In the genomic region with DNA sequence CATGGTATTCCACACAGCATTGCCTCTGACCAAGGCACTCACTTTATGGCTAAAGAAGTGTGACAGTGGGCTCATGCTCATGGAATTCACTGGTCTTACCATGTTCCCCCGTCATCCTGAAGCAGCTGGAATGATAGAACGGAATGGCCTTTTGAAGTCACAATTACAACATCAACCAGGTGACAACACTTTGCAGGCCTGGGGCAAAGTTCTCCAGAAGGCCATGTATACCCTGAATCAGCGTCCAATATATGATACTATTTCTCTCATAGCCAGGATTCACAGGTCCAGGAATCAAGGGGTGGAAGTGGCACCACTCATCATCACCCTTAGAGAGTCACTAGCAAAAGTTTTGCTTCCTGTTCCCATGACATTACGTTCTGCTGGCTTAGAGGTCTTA, we compare ENCODE assay signal across 7 cellular contexts. TPM values are rescaled to one million over a fixed set of nuclear protein-coding genes. Genes with fewer than 3 reads are reported as not detected.
A peak's percentile ranks its signal among the peaks of the same experiment; 100 is the strongest.
DNase-seq lines count a peak whose midpoint lies in the region; ATAC-seq, FAIRE-seq and TF ChIP-seq lines count a peak whose summit lies in the region.
"Not testable (repeated sequence)": the region's sequence is repeated elsewhere in the genome, so short reads cannot be mapped to it uniquely, and the experiment has no call there.

No MANE protein-coding gene starts in this region.

- not testable (repeated sequence) for TF ChIP-seq POLR2A in HepG2 (IDR thresholded peaks at IDR 0.05; ENCODE audit: insufficient read depth in 1 of 2, low read depth in 2 of 2, low read length in 2 of 2)
- TF ChIP-seq POLR2A in right lobe of liver (IDR thresholded peaks at IDR 0.05) = peak; percentile 18

- POLR2A ChIA-PET in HepG2 (lab: Yijun Ruan, JAX) = not testable (repeated sequence)

- not testable (repeated sequence) for H3K9me3 Mint-ChIP-seq in activated CD4-positive, alpha-beta T cell treated with anti-CD3 and anti-CD28 coated beads, Interleukin-2, amount 10 ng/mL, durations not matched to agents 24 days and 14 days

- WGBS in hepatocyte (ENCODE audit: low lambda C conversion rate, missing lambda C conversion rate) = 92% methylated on average over 4 of the region's 4 CpGs
- 49% methylated on average over 4 of the region's 4 CpGs for WGBS in HepG2 (ENCODE audit: low lambda C conversion rate)
- WGBS in right lobe of liver (ENCODE audit: insufficient coverage, low coverage, low lambda C conversion rate, missing lambda C conversion rate) = 26% methylated on average over 2 of the region's 4 CpGs
- WGBS in small intestine, 3 donors = 69 to 90% (median 69%) methylated on average over 4 of the region's 4 CpGs

- not testable (repeated sequence) for H3K27ac Mint-ChIP-seq in activated CD4-positive, alpha-beta T cell treated with anti-CD3 and anti-CD28 coated beads, Interleukin-2, amount 10 ng/mL, durations not matched to agents 24 days and 14 days

- in situ Hi-C loops in HepG2 (cut with HindIII; ENCODE audit: extremely low pct_ligation_motif_present, low pct_unique_long_range_greater_than_20kb) = not testable (repeated sequence)

- TF ChIP-seq EP300 in HepG2 (IDR thresholded peaks at IDR 0.05; ENCODE audit: low read depth in 2 of 2, low read length in 2 of 2); HepG2 (CRISPR knock-in tag; IDR thresholded peaks at IDR 0.05; ENCODE audit: borderline replicate concordance): not testable (repeated sequence)

- DNase-seq in CD1c-positive myeloid dendritic cell (ENCODE audit: extremely low spot score) = peak; percentile 8
- peak; percentile 72 for DNase-seq in MV-4-11 (lab: John Stamatoyannopoulos, UW)
- DNase-seq in activated CD4-positive, alpha-beta T cell treated with anti-CD3 and anti-CD28 coated beads, Interleukin-2, amount 10 ng/mL, durations not matched to agents 24 days and 14 days = peak; percentile 50
- peak; percentile 16 for DNase-seq in hepatocyte (ENCODE audit: low spot score)
- peak; percentile 52 for DNase-seq in HepG2 (ENCODE audit: low spot score)
- DNase-seq in right lobe of liver = not testable (repeated sequence)
- DNase-seq in small intestine = peak; percentile 19

- not testable (repeated sequence) for BruUV-seq in HepG2 (replicated peaks; lab: Mats Ljungman, UMichigan)

- peak overlapping the region; percentile 25 for H3K27ac ChIP-seq in hepatocyte
- not testable (repeated sequence) for H3K27ac ChIP-seq in HepG2 (ENCODE audit: extremely low read length, insufficient read depth, low read length); small intestine (ENCODE audit: low read depth in 1 of 2, low read length in 1 of 2)
- peak overlapping the region in 1 of 3 donors; percentile 53 for H3K27ac ChIP-seq in right lobe of liver

- not testable (repeated sequence) for H3K4me1 ChIP-seq in hepatocyte (ENCODE audit: insufficient read depth); small intestine (ENCODE audit: control insufficient read depth in 2 of 2, insufficient read depth in 1 of 2, low read depth in 1 of 2, low read length in 1 of 2)
- peaks cover 33% of the 10 kb centered on the region for H3K4me1 ChIP-seq in HepG2 (ENCODE audit: insufficient read depth, low read length)
- H3K4me1 ChIP-seq in right lobe of liver = peaks cover 0 to 16% (median 0%) of the 10 kb centered on the region in 4 donors

- intact Hi-C loops in activated CD4-positive, alpha-beta T cell treated with anti-CD3 and anti-CD28 coated beads, Interleukin-2, amount 10 ng/mL, durations not matched to agents 24 days and 14 days (cut with micrococcal nuclease); HepG2 (cut with micrococcal nuclease; ENCODE audit: unreplicated experiment); right lobe of liver (cut with DNase I): not testable (repeated sequence)

- not testable (repeated sequence) for H3K4me3 ChIP-seq in hepatocyte; HepG2 (replicated peaks in 1 of 3; ENCODE audit: insufficient read depth in 1 of 3, low read depth in 2 of 3, low read length in 3 of 3); right lobe of liver; small intestine (ENCODE audit: low read depth in 1 of 2, low read length in 2 of 2)

- FAIRE-seq in HepG2 (lab: Jason Lieb, UNC); small intestine (lab: Jason Lieb, UNC): not testable (repeated sequence)

- not testable (repeated sequence) for H3K27me3 ChIP-seq in hepatocyte; HepG2 (ENCODE audit: control insufficient read depth in 1 of 2, insufficient read depth in 2 of 2, low read length in 2 of 2); right lobe of liver; small intestine (ENCODE audit: control insufficient read depth in 2 of 2, insufficient read depth in 2 of 2, low read length in 2 of 2)

- not testable (repeated sequence) for H4K20me1 ChIP-seq in hepatocyte (ENCODE audit: insufficient read depth, poor library complexity, severe bottlenecking); HepG2 (ENCODE audit: insufficient read depth, low read length)

- H3K27me3 Mint-ChIP-seq in activated CD4-positive, alpha-beta T cell treated with anti-CD3 and anti-CD28 coated beads, Interleukin-2, amount 10 ng/mL, durations not matched to agents 24 days and 14 days = not testable (repeated sequence)

- not testable (repeated sequence) for H3K4me2 ChIP-seq in hepatocyte; HepG2 (ENCODE audit: low read depth, low read length)

- H3K9me3 ChIP-seq in hepatocyte (ENCODE audit: low read depth); HepG2 (ENCODE audit: low read length); right lobe of liver; small intestine (ENCODE audit: control insufficient read depth, low read depth): not testable (repeated sequence)

- peaks cover 49% of the 10 kb centered on the region for H3K79me2 ChIP-seq in hepatocyte
- H3K79me2 ChIP-seq in HepG2 (ENCODE audit: insufficient read depth, low read length) = not testable (repeated sequence)

- not testable (repeated sequence) for H3K9me2 ChIP-seq in hepatocyte (replicated peaks; ENCODE audit: insufficient read depth)

- TF ChIP-seq RAD21 in HepG2 (CRISPR knock-in tag; IDR thresholded peaks at IDR 0.05) = not testable (repeated sequence)

- not testable (repeated sequence) for H3K4me3 Mint-ChIP-seq in activated CD4-positive, alpha-beta T cell treated with anti-CD3 and anti-CD28 coated beads, Interleukin-2, amount 10 ng/mL, durations not matched to agents 24 days and 14 days

- not testable (repeated sequence) for H3K9ac ChIP-seq in HepG2 (ENCODE audit: insufficient read depth, low read depth, low read length)

- TF ChIP-seq CTCF in hepatocyte (IDR thresholded peaks at IDR 0.05; ENCODE audit: poor library complexity); HepG2 (CRISPR knock-in tag; IDR thresholded peaks at IDR 0.05); right lobe of liver (IDR thresholded peaks at IDR 0.05): not testable (repeated sequence)

- CTCF ChIA-PET in HepG2 (lab: Yijun Ruan, JAX; ENCODE audit: low intra/inter-chr PET ratio, low total read pairs) = not testable (repeated sequence)

- H3K4me1 Mint-ChIP-seq in activated CD4-positive, alpha-beta T cell treated with anti-CD3 and anti-CD28 coated beads, Interleukin-2, amount 10 ng/mL, durations not matched to agents 24 days and 14 days = not testable (repeated sequence)

- not testable (repeated sequence) for H3K36me3 ChIP-seq in hepatocyte (replicated peaks; ENCODE audit: insufficient read depth, low read depth); HepG2 (replicated peaks in 1 of 2; ENCODE audit: control insufficient read depth in 1 of 2, insufficient read depth in 2 of 2, low read length in 2 of 2); right lobe of liver; small intestine (ENCODE audit: control insufficient read depth in 2 of 2, insufficient read depth in 2 of 2, low read length in 2 of 2)

- H2AFZ ChIP-seq in hepatocyte; HepG2 (ENCODE audit: low read length): not testable (repeated sequence)

- ATAC-seq in HepG2 = not testable (repeated sequence)
- ATAC-seq in right lobe of liver = peak in 2 of 4 donors; percentile 26 to 47

- H3K36me3 Mint-ChIP-seq in activated CD4-positive, alpha-beta T cell treated with anti-CD3 and anti-CD28 coated beads, Interleukin-2, amount 10 ng/mL, durations not matched to agents 24 days and 14 days (ENCODE audit: low read depth) = not testable (repeated sequence)

RNA-seq across cellular contexts. Expression of a gene that starts 6.8 kb away (rescaled TPM):
- total RNA-seq in activated CD4-positive, alpha-beta T cell treated with anti-CD3 and anti-CD28 coated beads, Interleukin-2, amount 10 ng/mL, durations not matched to agents 24 days and 14 days = 4.4 and 5.7 TPM in 2 replicates
- total RNA-seq in hepatocyte (13.5 and 16.2 TPM in 2 replicates), HepG2 (2016; rRNA removed; fragmentation: Illumina TruSeq; extraction: Trizol) (8.1 and 8.6 TPM in 2 replicates), right lobe of liver (10 to 100 TPM; 10.9 to 15.1 (median 12.1) TPM)
- polyA plus RNA-seq in hepatocyte (4.5 and 6.9 TPM in 2 replicates), HepG2 (2011; rRNA removed) (6.3 and 7.6 TPM in 2 replicates), small intestine (1 to 10 TPM; 2.2 to 4.5 (median 3.1) TPM)
- total RNA-seq in HepG2 (2016; cell fraction: cytosol; rRNA removed; fragmentation: Illumina TruSeq; extraction: Trizol; ENCODE audit: low read depth) = 1.9 TPM in 2 replicates
- total RNA-seq in HepG2 (2016; cell fraction: insoluble cytoplasmic fraction; rRNA removed; fragmentation: Illumina TruSeq; extraction: Trizol) = 7.8 and 10.1 TPM in 2 replicates
- total RNA-seq in HepG2 (2016; cell fraction: membrane; rRNA removed; fragmentation: Illumina TruSeq; extraction: Trizol) = 6.8 and 7.0 TPM in 2 replicates
- 5.2 and 6.3 TPM in 2 replicates for total RNA-seq in HepG2 (2016; cell fraction: nucleus; rRNA removed; fragmentation: Illumina TruSeq; extraction: Trizol)
- 4.8 and 5.2 TPM in 2 replicates for polyA plus RNA-seq in HepG2 (2011; cell fraction: cytosol; rRNA removed)
- polyA plus RNA-seq in HepG2 (2011; cell fraction: nucleus; rRNA removed) = 4.7 and 4.9 TPM in 2 replicates
- 5.0 and 6.3 TPM in 2 replicates for polyA plus RNA-seq in HepG2 (2012)
- 0.71 and 0.95 TPM in 2 replicates for polyA plus RNA-seq in HepG2 (2016; cell fraction: cytosol; fragmentation: Illumina TruSeq; extraction: Trizol; ENCODE audit: low read depth)
- 7.8 and 8.4 TPM in 2 replicates for polyA plus RNA-seq in HepG2 (2016; cell fraction: insoluble cytoplasmic fraction; fragmentation: Illumina TruSeq; extraction: Trizol; ENCODE audit: low read depth)
- polyA plus RNA-seq in HepG2 (2016; cell fraction: membrane; fragmentation: Illumina TruSeq; extraction: Trizol; ENCODE audit: low read depth) = 3.5 and 3.7 TPM in 2 replicates
- 6.9 and 7.7 TPM in 2 replicates for polyA plus RNA-seq in HepG2 (2016; cell fraction: nucleus; fragmentation: Illumina TruSeq; extraction: Trizol; ENCODE audit: insufficient read depth, low read depth)
- polyA minus RNA-seq in HepG2 (2011; rRNA and poly(A)+ RNA removed; ENCODE audit: low replicate concordance) = 4.0 and 13.6 TPM in 2 replicates
- 9.8 TPM in 2 replicates for polyA minus RNA-seq in HepG2 (2011; cell fraction: cytosol; rRNA and poly(A)+ RNA removed)
- polyA minus RNA-seq in HepG2 (2011; cell fraction: nucleus; rRNA and poly(A)+ RNA removed) = 9.0 and 9.3 TPM in 2 replicates
